ENCODE assay signal across 32 cellular contexts in the genomic region with DNA sequence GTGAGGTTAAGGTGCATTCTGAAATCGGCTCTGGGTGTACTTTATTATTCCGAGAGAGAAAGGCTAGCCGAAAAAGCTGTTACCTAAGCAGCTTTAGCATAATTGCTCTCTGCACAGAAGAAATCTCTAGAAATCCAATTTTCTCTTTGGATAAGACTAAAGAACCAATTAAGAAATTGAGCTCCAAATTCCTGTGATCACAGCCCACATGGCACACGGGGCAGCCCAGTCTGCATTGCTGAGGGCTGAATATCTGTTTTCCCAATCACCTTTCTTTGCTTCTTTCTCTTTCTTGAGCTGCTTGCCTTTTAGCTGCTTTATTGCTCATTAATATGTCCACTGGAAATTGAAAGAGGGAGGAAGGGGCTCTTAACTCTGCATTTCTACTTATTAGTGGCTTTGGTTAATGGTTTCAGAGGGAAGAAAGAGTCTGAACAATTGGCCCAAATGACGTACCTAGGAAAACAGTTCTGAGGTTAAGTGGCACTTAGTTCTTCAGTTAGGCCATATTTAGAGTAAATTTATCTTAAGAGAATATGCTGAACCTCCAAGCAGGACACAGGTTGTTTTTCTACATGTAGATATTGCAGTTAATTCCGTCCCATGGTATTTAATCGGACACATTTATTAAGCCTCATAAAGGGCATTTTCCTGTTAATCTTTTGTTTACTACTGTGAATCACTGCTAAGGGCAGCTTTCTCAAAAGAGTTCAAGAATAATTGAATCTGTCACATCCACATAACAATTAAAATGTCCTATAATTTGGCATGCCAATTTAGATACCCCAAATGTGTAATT.
A peak's percentile ranks its signal among the peaks of the same experiment; 100 is the strongest.
DNase-seq lines count a peak whose midpoint lies in the region; ATAC-seq, FAIRE-seq and TF ChIP-seq lines count a peak whose summit lies in the region.
"Had no signal": no experiment of that assay in that cellular context is flagged by ENCODE, and none has a peak within 500 bp of the region (broad histone marks: within the 10 kb centered on the region; RNA-seq: fewer than 3 reads in every experiment).

No MANE protein-coding gene starts in this region.

- DNase-seq in H54 (ENCODE audit: insufficient read length, low spot score) = no peak
- DNase-seq in NCI-H82 treated with DMSO at 0.1 percent for 48 hours (lab: John Stamatoyannopoulos, UW; ENCODE audit: unreplicated experiment) = peak; percentile 96
- no peak for DNase-seq in GM12878 (ENCODE audit: low read depth, low spot score)
- peak; percentile 5 for DNase-seq in prostate gland (ENCODE audit: low spot score)
- no peak for DNase-seq in AG20443 (ENCODE audit: low spot score)
- DNase-seq in mesothelial cell of epicardium (ENCODE audit: low spot score in 2 of 2, unreplicated experiment in 2 of 2) = no peak
- DNase-seq: Caco-2; CD8-positive, alpha-beta T cell; DMS79 treated with DMSO at 0.1 percent for 48 hours; GF-D8; HCEC 1CT; Kasumi-1; MG63; NCI-H1105 treated with DMSO at 0.1 percent for 48 hours; NCI-H1694 treated with DMSO at 0.1 percent for 48 hours; NCI-H2081; NCI-H524; NCI-H748 treated with DMSO at 0.1 percent for 48 hours; NK-92 treated with Interleukin-12 subunit alpha and Interleukin-12 subunit beta, amount 100 ng/mL, for 24 hours; Right ventricle myocardium superior; RPMI8226; T-helper 1 cell had no signal

- H3K27ac ChIP-seq in GM12878 (ENCODE audit: control insufficient read depth, insufficient read depth) = no peak overlapping the region
- H3K27ac ChIP-seq in prostate gland = no peak overlapping the region
- H3K27ac ChIP-seq: A549, C4-2B, SJSA1 had no signal

- H3K4me3 ChIP-seq in GM12878 (no peak overlapping the region), prostate gland (no peak overlapping the region)
- H3K4me3 ChIP-seq: A549, GM23338, K562, MG63, SJSA1 had no signal

- H3K4me1 ChIP-seq in GM12878 (ENCODE audit: control insufficient read depth, insufficient read depth, low read length) (no peaks in the 10 kb centered on the region), prostate gland (replicated peaks) (no peaks in the 10 kb centered on the region)
- H3K4me1 ChIP-seq: Caco-2, SJSA1 had no signal

- H3K36me3 Mint-ChIP-seq in mesothelial cell of epicardium = no peaks in the 10 kb centered on the region

- H3K9me3 Mint-ChIP-seq in mesothelial cell of epicardium = no peaks in the 10 kb centered on the region
- H3K9me3 Mint-ChIP-seq: CD8-positive, alpha-beta T cell; GM23338; T-helper 2 cell treated with Interferon-gamma antibody and Interleukin-4, amounts not matched to agents 5 μg/mL and 100 μg/mL, for 36 hours had no signal

- no peak for TF ChIP-seq RAD21 in GM12878 (IDR thresholded peaks at IDR 0.05; ENCODE audit: insufficient read depth, low read depth, low read length)

- H2AFZ ChIP-seq in GM12878 (ENCODE audit: control insufficient read depth, low read depth, low read length) = no peak overlapping the region
- H2AFZ ChIP-seq: GM23338 had no signal

- H3K9ac ChIP-seq in GM12878 (ENCODE audit: control insufficient read depth, insufficient read depth, low read length) = no peak overlapping the region

- TF ChIP-seq EP300 in GM12878 (IDR thresholded peaks at IDR 0.05; ENCODE audit: borderline replicate concordance in 1 of 2, control insufficient read depth in 1 of 2, low read depth in 2 of 2, low read length in 2 of 2) = no peak

- H3K36me3 ChIP-seq in GM12878 (ENCODE audit: control insufficient read depth in 2 of 2, insufficient read depth in 2 of 2, low read length in 1 of 2) (peaks cover 2 to 8% of the 10 kb centered on the region in 2 experiments; a peak in 3 of 4 replicates), prostate gland (no peaks in the 10 kb centered on the region)
- H3K36me3 ChIP-seq: MG63, SJSA1 had no signal

- TF ChIP-seq POLR2A in H54 (IDR thresholded peaks at IDR 0.05; ENCODE audit: low read depth, low read length) (no peak), GM12878 (IDR thresholded peaks at IDR 0.05; ENCODE audit: low read depth, low read length) (no peak), prostate gland (IDR thresholded peaks at IDR 0.05) (no peak)

- H3K27me3 ChIP-seq in GM12878 (replicated peaks in 1 of 2; ENCODE audit: control insufficient read depth in 2 of 2, insufficient read depth in 2 of 2, low read length in 1 of 2) (no peaks in the 10 kb centered on the region), prostate gland (replicated peaks; ENCODE audit: insufficient read depth) (no peaks in the 10 kb centered on the region)
- H3K27me3 ChIP-seq: MG63, SJSA1 had no signal

- BruUV-seq in GM12878 (replicated peaks; lab: Mats Ljungman, UMichigan) = no TSS peak

- H3K4me3 Mint-ChIP-seq in mesothelial cell of epicardium = no peak overlapping the region
- H3K4me3 Mint-ChIP-seq: B cell; CD8-positive, alpha-beta T cell; GM23338; T-helper 2 cell treated with Interferon-gamma antibody and Interleukin-4, amounts not matched to agents 5 μg/mL and 100 μg/mL, for 36 hours had no signal

- H3K4me1 Mint-ChIP-seq in mesothelial cell of epicardium = no peaks in the 10 kb centered on the region
- H3K4me1 Mint-ChIP-seq: B cell had no signal

- 96% methylated on average over 7 of the region's 7 CpGs for WGBS in GM12878 (ENCODE audit: insufficient coverage, insufficient replicate concordance, low lambda C conversion rate, missing lambda C conversion rate)
- WGBS in prostate gland = 69% methylated on average over 7 of the region's 7 CpGs

- no peaks in the 10 kb centered on the region for H3K27me3 Mint-ChIP-seq in mesothelial cell of epicardium (ENCODE audit: low read depth)
- H3K27me3 Mint-ChIP-seq: B cell had no signal

- SMC1A ChIA-PET in GM12878 (lab: Charles Lee; ENCODE audit: uncharacterized antibody, unreplicated experiment) = no interaction called here

- H4K20me1 ChIP-seq in GM12878 (ENCODE audit: control insufficient read depth, insufficient read depth) = no peaks in the 10 kb centered on the region

- RAD21 ChIA-PET in GM12878 (lab: Charles Lee; ENCODE audit: unreplicated experiment) = no interaction called here

- H3K9me3 ChIP-seq in GM12878 (replicated peaks; ENCODE audit: control insufficient read depth, insufficient read depth, low read length) (no peaks in the 10 kb centered on the region), prostate gland (no peaks in the 10 kb centered on the region)
- H3K9me3 ChIP-seq: A549, Caco-2, MG63, SJSA1 had no signal

- ATAC-seq in GM12878 (no peak), GM21515 (IDR thresholded peaks at IDR 0.05; ENCODE audit: unreplicated experiment) (no peak), HG02852 (IDR thresholded peaks at IDR 0.05; ENCODE audit: unreplicated experiment) (no peak)
- ATAC-seq: A549; CD8-positive, alpha-beta T cell; GM23338; HepG2; K562 had no signal

- TF ChIP-seq CTCF in GM12878 (IDR thresholded peaks at IDR 0.05 in 2 of 3, conservative IDR thresholded peaks at IDR 0.05 in 1 of 3; ENCODE audit: control insufficient read depth in 2 of 3, extremely low read depth in 1 of 3, insufficient read depth in 1 of 3, low read depth in 3 of 3, low read length in 3 of 3) (no peak), prostate gland (IDR thresholded peaks at IDR 0.05) (no peak), mesothelial cell of epicardium (IDR thresholded peaks at IDR 0.05; ENCODE audit: unreplicated experiment) (no peak)

- no peaks in the 10 kb centered on the region for H3K79me2 ChIP-seq in GM12878 (ENCODE audit: control insufficient read depth, insufficient read depth, low read length)

- intact Hi-C loops in GM12878 (cut with micrococcal nuclease; ENCODE audit: unreplicated experiment) = no loop called here
- intact Hi-C loops in prostate gland (cut with DNase I) = no loop called here

- FAIRE-seq in H54 (lab: Jason Lieb, UNC) (peak; percentile 36), GM12878 (lab: Jason Lieb, UNC) (no peak)
- FAIRE-seq: A549, HepG2, K562 had no signal

- H3K27ac Mint-ChIP-seq in mesothelial cell of epicardium = no peak overlapping the region
- H3K27ac Mint-ChIP-seq: B cell; CD8-positive, alpha-beta T cell; GM23338; T-helper 2 cell treated with Interferon-gamma antibody and Interleukin-4, amounts not matched to agents 5 μg/mL and 100 μg/mL, for 36 hours had no signal

- POLR2A ChIA-PET in GM12878 (lab: Charles Lee) = interaction anchor here (0.5 kb wide), 1 partner anchor 8 kb away, joined by 3 read pairs; no protein-coding TSS in a partner anchor

- in situ Hi-C loops in GM12878 (cut with MboI) = no loop called here

- H3K4me2 ChIP-seq in GM12878 (ENCODE audit: control insufficient read depth, insufficient read depth) = no peak overlapping the region
- H3K4me2 ChIP-seq: A549, GM23338 had no signal

- CTCF ChIA-PET in GM12878 (lab: Yijun Ruan, JAX) = no interaction called here

TF ChIP-seq in GM12878, 131 proteins besides CTCF, POLR2A, EP300 and RAD21 (continues in another document):
- TF ChIP-seq, protein P1, sequence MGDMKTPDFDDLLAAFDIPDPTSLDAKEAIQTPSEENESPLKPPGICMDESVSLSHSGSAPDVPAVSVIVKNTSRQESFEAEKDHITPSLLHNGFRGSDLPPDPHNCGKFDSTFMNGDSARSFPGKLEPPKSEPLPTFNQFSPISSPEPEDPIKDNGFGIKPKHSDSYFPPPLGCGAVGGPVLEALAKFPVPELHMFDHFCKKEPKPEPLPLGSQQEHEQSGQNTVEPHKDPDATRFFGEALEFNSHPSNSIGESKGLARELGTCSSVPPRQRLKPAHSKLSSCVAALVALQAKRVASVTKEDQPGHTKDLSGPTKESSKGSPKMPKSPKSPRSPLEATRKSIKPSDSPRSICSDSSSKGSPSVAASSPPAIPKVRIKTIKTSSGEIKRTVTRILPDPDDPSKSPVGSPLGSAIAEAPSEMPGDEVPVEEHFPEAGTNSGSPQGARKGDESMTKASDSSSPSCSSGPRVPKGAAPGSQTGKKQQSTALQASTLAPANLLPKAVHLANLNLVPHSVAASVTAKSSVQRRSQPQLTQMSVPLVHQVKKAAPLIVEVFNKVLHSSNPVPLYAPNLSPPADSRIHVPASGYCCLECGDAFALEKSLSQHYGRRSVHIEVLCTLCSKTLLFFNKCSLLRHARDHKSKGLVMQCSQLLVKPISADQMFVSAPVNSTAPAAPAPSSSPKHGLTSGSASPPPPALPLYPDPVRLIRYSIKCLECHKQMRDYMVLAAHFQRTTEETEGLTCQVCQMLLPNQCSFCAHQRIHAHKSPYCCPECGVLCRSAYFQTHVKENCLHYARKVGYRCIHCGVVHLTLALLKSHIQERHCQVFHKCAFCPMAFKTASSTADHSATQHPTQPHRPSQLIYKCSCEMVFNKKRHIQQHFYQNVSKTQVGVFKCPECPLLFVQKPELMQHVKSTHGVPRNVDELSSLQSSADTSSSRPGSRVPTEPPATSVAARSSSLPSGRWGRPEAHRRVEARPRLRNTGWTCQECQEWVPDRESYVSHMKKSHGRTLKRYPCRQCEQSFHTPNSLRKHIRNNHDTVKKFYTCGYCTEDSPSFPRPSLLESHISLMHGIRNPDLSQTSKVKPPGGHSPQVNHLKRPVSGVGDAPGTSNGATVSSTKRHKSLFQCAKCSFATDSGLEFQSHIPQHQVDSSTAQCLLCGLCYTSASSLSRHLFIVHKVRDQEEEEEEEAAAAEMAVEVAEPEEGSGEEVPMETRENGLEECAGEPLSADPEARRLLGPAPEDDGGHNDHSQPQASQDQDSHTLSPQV (IDR thresholded peaks at IDR 0.05) = 0 out of 2 replicates have a peak, but pooled peaks have one; percentile 9
- peak; percentile 76; the same call in 1 of the 2 replicates for TF ChIP-seq MTA2 (IDR thresholded peaks at IDR 0.05; ENCODE audit: low read depth)

Comparison
In these comparisons a context has a peak if more than half of its experiments do, and no peak if none do; other contexts are left out.
1. DNase-seq: peak in NCI-H82 treated with DMSO at 0.1 percent for 48 hours (single experiment) and prostate gland (single experiment); none in H54 (single experiment), GM12878 (single experiment), AG20443 (single experiment) and mesothelial cell of epicardium (0 of 2).